In the genomic region with DNA sequence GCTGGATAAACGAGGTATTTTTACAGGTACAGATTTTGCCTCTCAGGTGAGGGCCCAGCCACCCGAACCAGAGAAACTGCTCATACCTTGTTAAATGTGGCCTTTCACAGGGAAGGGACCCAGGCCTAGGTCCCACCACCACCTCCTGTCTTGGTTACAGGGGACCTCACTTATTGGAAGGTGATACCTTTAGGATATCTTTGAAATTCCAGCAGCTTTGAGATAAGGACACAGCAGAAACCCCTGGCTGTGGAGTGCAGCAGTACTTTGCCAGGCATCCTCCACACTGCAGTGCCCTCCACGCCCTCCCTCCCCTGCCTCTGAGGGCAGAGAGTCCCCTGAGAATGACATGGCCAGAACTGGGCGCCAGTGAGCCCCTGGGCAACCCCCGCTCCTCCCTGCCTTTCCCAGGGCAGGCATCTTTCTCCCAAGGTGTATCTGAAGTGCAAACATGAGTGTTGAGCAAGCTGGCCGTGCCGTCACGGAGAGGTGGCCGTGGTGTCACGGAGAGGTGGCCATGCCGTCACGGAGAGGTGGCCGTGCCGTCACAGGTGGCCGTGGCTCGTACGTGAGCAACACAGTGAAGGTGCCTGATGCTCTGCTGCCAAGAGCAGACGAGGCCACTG, we compare ENCODE assay signal across 9 cellular contexts.
A peak's percentile ranks its signal among the peaks of the same experiment; 100 is the strongest.
DNase-seq lines count a peak whose midpoint lies in the region; ATAC-seq lines count a peak whose summit lies in the region.
"Had no signal": no experiment of that assay in that cellular context is flagged by ENCODE, and none has a peak within 500 bp of the region (broad histone marks: within the 10 kb centered on the region; RNA-seq: fewer than 3 reads in every experiment).

No MANE protein-coding gene starts in this region.

- peaks cover 60% of the 10 kb centered on the region for H3K4me1 Mint-ChIP-seq in activated naive CD8-positive, alpha-beta T cell treated with anti-CD3 and anti-CD28 coated beads, Interleukin-2, amount 10 ng/mL, durations not matched to agents 7 days and 5 days

- intact Hi-C loops in posterior vena cava (cut with DNase I): no loop called here

- H3K27me3 Mint-ChIP-seq in activated naive CD8-positive, alpha-beta T cell treated with anti-CD3 and anti-CD28 coated beads, Interleukin-2, amount 10 ng/mL, durations not matched to agents 7 days and 5 days: no peaks in the 10 kb centered on the region

- H3K36me3 Mint-ChIP-seq in activated naive CD8-positive, alpha-beta T cell treated with anti-CD3 and anti-CD28 coated beads, Interleukin-2, amount 10 ng/mL, durations not matched to agents 7 days and 5 days: peaks cover 39% of the 10 kb centered on the region

- POLR2A ChIA-PET in activated naive CD8-positive, alpha-beta T cell treated with anti-CD3 and anti-CD28 coated beads, Interleukin-2, amount 10 ng/mL, durations not matched to agents 7 days and 5 days (lab: Charles Lee): interaction anchor here (1.1 to 3.1 kb wide), 10 partner anchors 9 to 178 kb away, joined by 3 to 46 read pairs (median 8); no protein-coding TSS in a partner anchor

- ATAC-seq in GM18873 (IDR thresholded peaks at IDR 0.05; ENCODE audit: low FRiP score, unreplicated experiment): peak; percentile 9
- ATAC-seq in HG03066 (IDR thresholded peaks at IDR 0.05; ENCODE audit: low read depth, unreplicated experiment): peak; percentile 11
- ATAC-seq in activated naive CD8-positive, alpha-beta T cell treated with anti-CD3 and anti-CD28 coated beads, Interleukin-2, amount 10 ng/mL, durations not matched to agents 7 days and 5 days (ENCODE audit: low read depth): peak; percentile 23
- ATAC-seq in GM19324 (IDR thresholded peaks at IDR 0.05; ENCODE audit: low FRiP score, unreplicated experiment): no peak

- DNase-seq in activated naive CD8-positive, alpha-beta T cell treated with anti-CD3 and anti-CD28 coated beads, Interleukin-2, amount 10 ng/mL, durations not matched to agents 7 days and 5 days: no peak
- DNase-seq in posterior vena cava (ENCODE audit: low spot score) (peak; percentile 60), H4 (ENCODE audit: low spot score) (no peak), NCI-H2227 treated with DMSO at 0.1 percent for 48 hours (lab: John Stamatoyannopoulos, UW) (no peak), SIG-M5 treated with dmso at 0.1 percent for 504 hours (lab: John Stamatoyannopoulos, UW; ENCODE audit: unreplicated experiment) (no peak)
- DNase-seq: Karpas-422 had no signal

- H3K9me3 Mint-ChIP-seq in activated naive CD8-positive, alpha-beta T cell treated with anti-CD3 and anti-CD28 coated beads, Interleukin-2, amount 10 ng/mL, durations not matched to agents 7 days and 5 days: no peaks in the 10 kb centered on the region

- peak overlapping the region; percentile 94 for H3K27ac Mint-ChIP-seq in activated naive CD8-positive, alpha-beta T cell treated with anti-CD3 and anti-CD28 coated beads, Interleukin-2, amount 10 ng/mL, durations not matched to agents 7 days and 5 days

- peak overlapping the region; percentile 47 for H3K4me3 Mint-ChIP-seq in activated naive CD8-positive, alpha-beta T cell treated with anti-CD3 and anti-CD28 coated beads, Interleukin-2, amount 10 ng/mL, durations not matched to agents 7 days and 5 days
